ENCODE assay signal across 18 cellular contexts in genomic region chr11:78651923-78652602, GRCh38.
DNase-seq lines count a peak whose midpoint lies in the region; ATAC-seq and TF ChIP-seq lines count a peak whose summit lies in the region.
"Had no signal": no experiment of that assay in that cellular context is flagged by ENCODE, and none has a peak within 500 bp of the region (broad histone marks: within the 10 kb centered on the region; RNA-seq: fewer than 3 reads in every experiment).

No MANE protein-coding gene starts in this region.

- H3K36me3 ChIP-seq in right atrium auricular region (no peaks in the 10 kb centered on the region), Karpas-422 (ENCODE audit: insufficient read depth, low read length) (no peaks in the 10 kb centered on the region)
- H3K36me3 ChIP-seq: colonic mucosa, gastroesophageal sphincter, left lung, pancreas, tibial nerve had no signal

- peak overlapping the region; percentile 25 to 96 for H3K27ac Mint-ChIP-seq in activated naive CD4-positive, alpha-beta T cell treated with anti-CD3 and anti-CD28 coated beads, Interleukin-2, amount 50 U/mL, for 72 hours
- H3K27ac Mint-ChIP-seq: B cell had no signal

- no peak overlapping the region for H3K9ac ChIP-seq in Karpas-422 (ENCODE audit: low read length)

- H3K4me2 ChIP-seq in Karpas-422 (ENCODE audit: low read depth, low read length, poor library complexity, severe bottlenecking): no peak overlapping the region

- TF ChIP-seq CTCF in right atrium auricular region (IDR thresholded peaks at IDR 0.05): no peak

- no peaks in the 10 kb centered on the region for H3K9me2 ChIP-seq in Karpas-422 (replicated peaks; ENCODE audit: insufficient read depth, low read length)

- H3K4me3 ChIP-seq in right atrium auricular region (no peak overlapping the region), Karpas-422 (ENCODE audit: low read length) (no peak overlapping the region)
- H3K4me3 ChIP-seq: colonic mucosa, gastroesophageal sphincter, left lung, pancreas, tibial nerve had no signal

- ATAC-seq in Right ventricle myocardium inferior (no peak), HG03196 (IDR thresholded peaks at IDR 0.05; ENCODE audit: unreplicated experiment) (no peak), left colon (no peak)
- peak; percentile 82 to 95 for ATAC-seq in activated naive CD4-positive, alpha-beta T cell treated with anti-CD3 and anti-CD28 coated beads, Interleukin-2, amount 50 U/mL, for 72 hours
- ATAC-seq: gastroesophageal sphincter, left lung, pancreas had no signal

- no peaks in the 10 kb centered on the region for H3K27me3 ChIP-seq in right atrium auricular region
- H3K27me3 ChIP-seq in Karpas-422 (ENCODE audit: low read length): no peaks in the 10 kb centered on the region
- H3K27me3 ChIP-seq: colonic mucosa, gastroesophageal sphincter, left lung, pancreas, tibial nerve had no signal

- no peaks in the 10 kb centered on the region for H3K4me1 ChIP-seq in right atrium auricular region
- H3K4me1 ChIP-seq in Karpas-422 (ENCODE audit: low read length): peaks cover 3% of the 10 kb centered on the region
- H3K4me1 ChIP-seq: colonic mucosa, gastroesophageal sphincter, left lung, pancreas, tibial nerve had no signal

- H3K36me3 Mint-ChIP-seq in activated naive CD4-positive, alpha-beta T cell treated with anti-CD3 and anti-CD28 coated beads, Interleukin-2, amount 50 U/mL, for 72 hours: peaks cover 0 to 5% of the 10 kb centered on the region in 2 donors

- H3K27ac ChIP-seq in right atrium auricular region: no peak overlapping the region
- H3K27ac ChIP-seq in Karpas-422 (ENCODE audit: low read length): no peak overlapping the region
- H3K27ac ChIP-seq: colonic mucosa, gastroesophageal sphincter, left lung, pancreas, tibial nerve had no signal

- DNase-seq in right atrium auricular region (ENCODE audit: low spot score): peak; percentile 48
- DNase-seq in Right ventricle myocardium inferior (ENCODE audit: missing footprints): no peak
- peak in 1 of 2 donors; percentile 37 for DNase-seq in activated naive CD4-positive, alpha-beta T cell treated with anti-CD3 and anti-CD28 coated beads, Interleukin-2, amount 50 U/mL, for 72 hours (ENCODE audit: low spot score in 2 of 2)
- DNase-seq in stimulated activated CD4-positive, alpha-beta T cell treated with anti-CD3 and anti-CD28 coated beads, Interleukin-2, amount 100 ng/mL, for 48 hours: peak; percentile 23 to 32
- DNase-seq in left colon: no peak
- DNase-seq in Karpas-422: no peak
- DNase-seq: activated effector memory CD4-positive, alpha-beta T cell treated with anti-CD3 and anti-CD28 coated beads, Interleukin-2, amount 50 U/mL, for 16 hours; colonic mucosa; GF-D8; KBM-7; left lung; NCI-H1105; pancreas; RPMI8226 had no signal

- no peaks in the 10 kb centered on the region for H3K9me3 Mint-ChIP-seq in activated naive CD4-positive, alpha-beta T cell treated with anti-CD3 and anti-CD28 coated beads, Interleukin-2, amount 50 U/mL, for 72 hours

- H3K79me2 ChIP-seq in Karpas-422 (ENCODE audit: low read length): no peaks in the 10 kb centered on the region

- H4K20me1 ChIP-seq in Karpas-422 (ENCODE audit: insufficient read depth, low read depth, low read length): no peaks in the 10 kb centered on the region

- H2AFZ ChIP-seq in Karpas-422 (ENCODE audit: low read length): no peak overlapping the region

- H3K9me3 ChIP-seq in right atrium auricular region (no peaks in the 10 kb centered on the region), Karpas-422 (ENCODE audit: low read length) (no peaks in the 10 kb centered on the region)
- H3K9me3 ChIP-seq: colonic mucosa, gastroesophageal sphincter, left lung, pancreas, tibial nerve had no signal

- intact Hi-C loops in Right ventricle myocardium inferior (cut with DNase I): no loop called here
- intact Hi-C loops in left colon (cut with DNase I, micrococcal nuclease): no loop called here

Comparison
In these comparisons a context has a peak if more than half of its experiments do, and no peak if none do; other contexts are left out.
1. DNase-seq: peak in right atrium auricular region (single experiment) and stimulated activated CD4-positive, alpha-beta T cell treated with anti-CD3 and anti-CD28 coated beads, Interleukin-2, amount 100 ng/mL, for 48 hours (2 of 2); none in Right ventricle myocardium inferior (single experiment), left colon (0 of 2) and Karpas-422 (single experiment).
2. ATAC-seq: peak in activated naive CD4-positive, alpha-beta T cell treated with anti-CD3 and anti-CD28 coated beads, Interleukin-2, amount 50 U/mL, for 72 hours (2 of 2); none in Right ventricle myocardium inferior (single experiment), HG03196 (single experiment) and left colon (single experiment).